26 cellular contexts compared by ENCODE assay signal in genomic region chr12:11951209-11951608, GRCh38.
"Had no signal": no experiment of that assay in that cellular context is flagged by ENCODE, and none has a peak within 500 bp of the region (broad histone marks: within the 10 kb centered on the region; RNA-seq: fewer than 3 reads in every experiment).

No MANE protein-coding gene starts in this region.

- H3K27ac ChIP-seq: KMS-11, PC-9, RWPE1, SJCRH30, SK-N-MC had no signal

- H3K9me3 ChIP-seq: MG63, SJCRH30 had no signal

- DNase-seq: Karpas-422, KBM-7, MG63, NCI-H1048, NCI-H1105 treated with DMSO at 0.1 percent for 48 hours, NCI-H1417, NCI-H1436, NCI-H146, NCI-H187, NCI-H1930, NCI-H2081 treated with DMSO at 0.1 percent for 48 hours, NCI-H2107, NCI-H2171, NCI-H226, NCI-H446 treated with DMSO at 0.1 percent for 48 hours, NCI-H510A, NCI-H69, NCI-H748 treated with DMSO at 0.1 percent for 48 hours, NCI-H82, SHP77, SIG-M5, SJCRH30 had no signal

- H3K4me3 ChIP-seq: MG63, PC-9, SJCRH30, SK-N-MC had no signal

- H2AFZ ChIP-seq: PC-9 had no signal

- H3K9ac ChIP-seq: KMS-11 had no signal

- H3K36me3 ChIP-seq: MG63, SJCRH30 had no signal

- H3K4me2 ChIP-seq: KMS-11, PC-9 had no signal

- H3K27me3 ChIP-seq: SJCRH30 had no signal
